In the genomic region with DNA sequence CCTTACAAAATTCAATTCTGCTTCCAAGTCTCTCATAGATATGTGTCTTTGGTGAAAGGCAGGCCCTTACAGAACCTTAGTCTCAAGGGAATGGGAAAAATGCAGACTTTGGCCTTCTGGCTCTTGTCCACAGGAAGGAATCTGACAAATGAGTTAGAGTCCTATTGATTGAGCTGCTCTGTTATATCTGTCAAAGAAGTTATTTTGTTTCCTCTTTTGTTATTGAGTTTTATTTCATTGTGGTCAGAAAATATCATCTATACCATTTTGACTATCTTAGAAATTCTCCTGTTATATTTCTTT, we compare ENCODE assay signal across 18 cellular contexts.
DNase-seq lines count a peak whose midpoint lies in the region; ATAC-seq and TF ChIP-seq lines count a peak whose summit lies in the region.
"Had no signal": no experiment of that assay in that cellular context is flagged by ENCODE, and none has a peak within 500 bp of the region (broad histone marks: within the 10 kb centered on the region; RNA-seq: fewer than 3 reads in every experiment).

No MANE protein-coding gene starts in this region.

- no peak overlapping the region for H3K9ac ChIP-seq in liver (ENCODE audit: low read depth in 1 of 2, low read length in 2 of 2)

- H3K27ac ChIP-seq in cardiac muscle cell = no peak overlapping the region
- no peak overlapping the region for H3K27ac ChIP-seq in body of pancreas
- H3K27ac ChIP-seq in liver (ENCODE audit: low read depth in 1 of 2, low read length in 2 of 2) = no peak overlapping the region
- H3K27ac ChIP-seq: HL-60 had no signal

- no peaks in the 10 kb centered on the region for H3K36me3 ChIP-seq in cardiac muscle cell
- no peaks in the 10 kb centered on the region for H3K36me3 ChIP-seq in body of pancreas (replicated peaks in 1 of 2; ENCODE audit: insufficient read depth in 1 of 2, low read depth in 2 of 2)
- peaks cover 0 to 6% (median 0%) of the 10 kb centered on the region in 4 donors for H3K36me3 ChIP-seq in liver (ENCODE audit: control insufficient read depth in 4 of 4, insufficient read depth in 3 of 4, low read depth in 1 of 4, low read length in 3 of 4)

- intact Hi-C loops in left ventricle myocardium superior (cut with micrococcal nuclease) (no loop called here), body of pancreas (cut with DNase I) (no loop called here)

- no peak for TF ChIP-seq POLR2A in body of pancreas (IDR thresholded peaks at IDR 0.05)

- ATAC-seq in left ventricle myocardium superior (no peak), body of pancreas (peak; percentile 33)
- ATAC-seq in stimulated activated naive B cell treated with anti-CD40 and anti-IgM and Interleukin-4, amounts not matched to agents 10 μg/mL and 1 μg/mL and 100 μg/mL, for 72 hours (replicated peaks) = no peak
- ATAC-seq: Panc1 had no signal

- peak; percentile 6 to 26 for DNase-seq in cardiac muscle cell (ENCODE audit: low read depth in 1 of 2, low spot score in 1 of 2)
- DNase-seq in left ventricle myocardium superior = no peak
- DNase-seq in body of pancreas = no peak
- no peak for DNase-seq in stimulated activated naive B cell treated with anti-CD40 and anti-IgM and Interleukin-4, amounts not matched to agents 10 μg/mL and 1 μg/mL and 100 μg/mL, for 72 hours
- no peak for DNase-seq in GDM1 (lab: John Stamatoyannopoulos, UW)
- no peak for DNase-seq in AG08396 (ENCODE audit: low spot score)
- no peak for DNase-seq in cerebellum (ENCODE audit: low spot score)
- DNase-seq: activated CD4-positive, alpha-beta T cell treated with anti-CD3 and anti-CD28 coated beads, Interleukin-2, amount 50 U/mL, for 1 hour; activated T-cell treated with anti-CD3 and anti-CD28 coated beads, Interleukin-2, amount 50 U/mL, for 48 hours; amniotic stem cell; cerebellar nuclear complex; H9; KG1; NCI-H1092; retina had no signal

- H3K9me3 ChIP-seq in cardiac muscle cell (ENCODE audit: low read depth) (no peaks in the 10 kb centered on the region), body of pancreas (no peaks in the 10 kb centered on the region), liver (ENCODE audit: control insufficient read depth in 4 of 4, low read length in 3 of 4) (no peaks in the 10 kb centered on the region)

- no peaks in the 10 kb centered on the region for H3K27me3 Mint-ChIP-seq in stimulated activated naive B cell treated with anti-CD40 and anti-IgM and Interleukin-4, amounts not matched to agents 10 μg/mL and 1 μg/mL and 100 μg/mL, for 72 hours

- TF ChIP-seq RAD21 in liver (IDR thresholded peaks at IDR 0.05) = peak; percentile 21

- peaks cover 9 to 10% of the 10 kb centered on the region in 2 donors for H3K4me1 Mint-ChIP-seq in stimulated activated naive B cell treated with anti-CD40 and anti-IgM and Interleukin-4, amounts not matched to agents 10 μg/mL and 1 μg/mL and 100 μg/mL, for 72 hours

- H3K4me3 Mint-ChIP-seq in stimulated activated naive B cell treated with anti-CD40 and anti-IgM and Interleukin-4, amounts not matched to agents 10 μg/mL and 1 μg/mL and 100 μg/mL, for 72 hours = no peak overlapping the region
- H3K4me3 Mint-ChIP-seq: H9 had no signal

- H3K4me3 ChIP-seq in cardiac muscle cell (no peak overlapping the region), body of pancreas (no peak overlapping the region), liver (ENCODE audit: low read depth in 1 of 3, low read length in 3 of 3) (no peak overlapping the region)

- peak overlapping the region; percentile 21 for H3K27ac Mint-ChIP-seq in stimulated activated naive B cell treated with anti-CD40 and anti-IgM and Interleukin-4, amounts not matched to agents 10 μg/mL and 1 μg/mL and 100 μg/mL, for 72 hours
- H3K27ac Mint-ChIP-seq: H9 had no signal

- no peaks in the 10 kb centered on the region for H3K27me3 ChIP-seq in cardiac muscle cell
- no peaks in the 10 kb centered on the region for H3K27me3 ChIP-seq in body of pancreas
- no peaks in the 10 kb centered on the region for H3K27me3 ChIP-seq in liver (ENCODE audit: control insufficient read depth in 4 of 4, insufficient read depth in 4 of 4, low read length in 3 of 4)

- H3K4me1 ChIP-seq in cardiac muscle cell (ENCODE audit: low read depth) (no peaks in the 10 kb centered on the region), body of pancreas (peaks cover 8% of the 10 kb centered on the region), liver (ENCODE audit: control insufficient read depth in 4 of 4, insufficient read depth in 4 of 4, low read length in 3 of 4) (peaks cover 5 to 21% (median 8%) of the 10 kb centered on the region in 4 donors)

- no peak for TF ChIP-seq CTCF in cardiac muscle cell (IDR thresholded peaks at IDR 0.05; ENCODE audit: low read depth, low read length)
- TF ChIP-seq CTCF in body of pancreas (IDR thresholded peaks at IDR 0.05) = no peak
- no peak for TF ChIP-seq CTCF in liver (IDR thresholded peaks at IDR 0.05; ENCODE audit: low read depth, low read length, missing input control)

- H3K9me3 Mint-ChIP-seq in stimulated activated naive B cell treated with anti-CD40 and anti-IgM and Interleukin-4, amounts not matched to agents 10 μg/mL and 1 μg/mL and 100 μg/mL, for 72 hours = peaks cover 2 to 3% of the 10 kb centered on the region in 2 donors
- H3K9me3 Mint-ChIP-seq: H9 had no signal

- peaks cover 24 to 36% of the 10 kb centered on the region in 2 donors for H3K36me3 Mint-ChIP-seq in stimulated activated naive B cell treated with anti-CD40 and anti-IgM and Interleukin-4, amounts not matched to agents 10 μg/mL and 1 μg/mL and 100 μg/mL, for 72 hours

TF ChIP-seq in liver, 16 proteins besides CTCF, POLR2A, EP300 and RAD21:
- TF ChIP-seq SP1 (IDR thresholded peaks at IDR 0.05) (peak; percentile 55), RXRA (IDR thresholded peaks at IDR 0.05) (peak; percentile 53 to 65), HNF4A (conservative IDR thresholded peaks at IDR 0.05) (peak; percentile 73 to 90), HNF4G (IDR thresholded peaks at IDR 0.05) (peak; percentile 84)
- TF ChIP-seq, protein P1, sequence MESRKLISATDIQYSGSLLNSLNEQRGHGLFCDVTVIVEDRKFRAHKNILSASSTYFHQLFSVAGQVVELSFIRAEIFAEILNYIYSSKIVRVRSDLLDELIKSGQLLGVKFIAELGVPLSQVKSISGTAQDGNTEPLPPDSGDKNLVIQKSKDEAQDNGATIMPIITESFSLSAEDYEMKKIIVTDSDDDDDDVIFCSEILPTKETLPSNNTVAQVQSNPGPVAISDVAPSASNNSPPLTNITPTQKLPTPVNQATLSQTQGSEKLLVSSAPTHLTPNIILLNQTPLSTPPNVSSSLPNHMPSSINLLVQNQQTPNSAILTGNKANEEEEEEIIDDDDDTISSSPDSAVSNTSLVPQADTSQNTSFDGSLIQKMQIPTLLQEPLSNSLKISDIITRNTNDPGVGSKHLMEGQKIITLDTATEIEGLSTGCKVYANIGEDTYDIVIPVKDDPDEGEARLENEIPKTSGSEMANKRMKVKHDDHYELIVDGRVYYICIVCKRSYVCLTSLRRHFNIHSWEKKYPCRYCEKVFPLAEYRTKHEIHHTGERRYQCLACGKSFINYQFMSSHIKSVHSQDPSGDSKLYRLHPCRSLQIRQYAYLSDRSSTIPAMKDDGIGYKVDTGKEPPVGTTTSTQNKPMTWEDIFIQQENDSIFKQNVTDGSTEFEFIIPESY (IDR thresholded peaks at IDR 0.05) = no peak

Comparison
In these comparisons a context has a peak if more than half of its experiments do, and no peak if none do; other contexts are left out.
1. DNase-seq: peak in cardiac muscle cell (2 of 2); none in left ventricle myocardium superior (single experiment), body of pancreas (0 of 4), stimulated activated naive B cell treated with anti-CD40 and anti-IgM and Interleukin-4, amounts not matched to agents 10 μg/mL and 1 μg/mL and 100 μg/mL, for 72 hours (single experiment), GDM1 (single experiment), AG08396 (single experiment) and cerebellum (single experiment).